ENCODE assay signal across 29 cellular contexts in genomic region chr10:29212597-29212996, GRCh38.
"Had no signal": no experiment of that assay in that cellular context is flagged by ENCODE, and none has a peak within 500 bp of the region (broad histone marks: within the 10 kb centered on the region; RNA-seq: fewer than 3 reads in every experiment).

No MANE protein-coding gene starts in this region.

- DNase-seq: colonic mucosa; cortex of kidney; dermis blood vessel endothelial cell; dorsolateral prefrontal cortex; effector CD4-positive, alpha-beta T cell; effector CD8-positive, alpha-beta T cell; effector memory CD4-positive, alpha-beta T cell; effector memory CD8-positive, alpha-beta T cell; endodermal cell; erythroblast; esophagus squamous epithelium; foreskin fibroblast; foreskin keratinocyte; foreskin melanocyte; gastrocnemius medialis; glutamatergic neuron; head of caudate nucleus; heart left ventricle; heart right ventricle had no signal

- H3K9me3 ChIP-seq: colonic mucosa, gastrocnemius medialis had no signal

- H3K27ac Mint-ChIP-seq: dendritic cell treated with granulocyte-macrophage colony-stimulating factor and Interleukin-4, amounts not matched to agents 40 ng/mL and 50 ng/mL, for 4 days; effector memory CD8-positive, alpha-beta T cell; endodermal cell had no signal

- H3K4me1 Mint-ChIP-seq: endodermal cell had no signal

- H3K27me3 ChIP-seq: colonic mucosa, gastrocnemius medialis, heart left ventricle had no signal

- H3K27ac ChIP-seq: colonic mucosa, coronary artery, dorsolateral prefrontal cortex, epithelial cell of prostate, esophagus muscularis mucosa, esophagus squamous epithelium, foreskin keratinocyte, gastrocnemius medialis, gastroesophageal sphincter, heart left ventricle, heart right ventricle had no signal

- H3K4me3 ChIP-seq: colonic mucosa, coronary artery, dorsolateral prefrontal cortex, esophagus muscularis mucosa, esophagus squamous epithelium, gastrocnemius medialis, gastroesophageal sphincter, heart left ventricle, heart right ventricle had no signal

- H3K4me3 Mint-ChIP-seq: dendritic cell treated with granulocyte-macrophage colony-stimulating factor and Interleukin-4, amounts not matched to agents 40 ng/mL and 50 ng/mL, for 4 days; effector memory CD8-positive, alpha-beta T cell; endodermal cell had no signal

- H3K4me1 ChIP-seq: colonic mucosa, esophagus muscularis mucosa, esophagus squamous epithelium, foreskin keratinocyte, gastrocnemius medialis, gastroesophageal sphincter, heart left ventricle, heart right ventricle had no signal

- H3K36me3 ChIP-seq: colonic mucosa, esophagus muscularis mucosa, esophagus squamous epithelium, gastrocnemius medialis, gastroesophageal sphincter, heart left ventricle, heart right ventricle had no signal

- FAIRE-seq: colon, endometrium, endothelial cell of umbilical vein, frontal cortex had no signal

- ATAC-seq: effector memory CD8-positive, alpha-beta T cell; esophagus mucosa; foreskin keratinocyte; gastrocnemius medialis; gastroesophageal sphincter; heart left ventricle; heart right ventricle had no signal
